Comparison of ENCODE assay signal across 1 cellular context in genomic region chr1:19045898-19046889, GRCh38.
TF ChIP-seq lines count a peak whose summit lies in the region.

No MANE protein-coding gene starts in this region.

TF ChIP-seq in HepG2, 621 proteins besides CTCF, POLR2A, EP300 and RAD21 (continued from another document and continues in another):
- TF ChIP-seq PBX3 (CRISPR knock-in tag; IDR thresholded peaks at IDR 0.05; ENCODE audit: borderline replicate concordance) (no peak), ZNF30 (CRISPR knock-in tag; IDR thresholded peaks at IDR 0.05) (no peak), SKIL (CRISPR knock-in tag; IDR thresholded peaks at IDR 0.05; ENCODE audit: borderline replicate concordance) (peak; percentile 32; the same call in 1 of the 2 replicates), ELF4 (CRISPR knock-in tag; IDR thresholded peaks at IDR 0.05; ENCODE audit: borderline replicate concordance) (no peak; the same call in 1 of the 2 replicates), FOXA3 (CRISPR knock-in tag; IDR thresholded peaks at IDR 0.05) (peak; percentile 56), ZNF10 (CRISPR knock-in tag; IDR thresholded peaks at IDR 0.05; ENCODE audit: borderline replicate concordance, low read depth) (no peak), PHF8 (CRISPR knock-in tag; IDR thresholded peaks at IDR 0.05) (no peak), ZBED4 (CRISPR knock-in tag; IDR thresholded peaks at IDR 0.05; ENCODE audit: borderline replicate concordance) (no peak), ARNT2 (CRISPR knock-in tag; IDR thresholded peaks at IDR 0.05; ENCODE audit: low read depth) (no peak), PHF21A (CRISPR knock-in tag; IDR thresholded peaks at IDR 0.05) (peak; percentile 84), HDAC1 (CRISPR knock-in tag; IDR thresholded peaks at IDR 0.05) (peak; percentile 44; the same call in 1 of the 2 replicates), ZNF740 (CRISPR knock-in tag; IDR thresholded peaks at IDR 0.05) (no peak), ZFP36 (IDR thresholded peaks at IDR 0.05; ENCODE audit: borderline replicate concordance, low read depth, low read length, partially characterized antibody) (no peak), POGZ (CRISPR knock-in tag; IDR thresholded peaks at IDR 0.05) (peak; percentile 48; the same call in 1 of the 2 replicates), HNF1A (IDR thresholded peaks at IDR 0.05; ENCODE audit: low read depth) (no peak), HNF1A (CRISPR knock-in tag; IDR thresholded peaks at IDR 0.05; ENCODE audit: borderline replicate concordance) (peak; percentile 48; the same call in 1 of the 2 replicates), AFF4 (CRISPR knock-in tag; IDR thresholded peaks at IDR 0.05) (no peak), NR2F6 (IDR thresholded peaks at IDR 0.05) (peak; percentile 82), NR2F6 (CRISPR knock-in tag; IDR thresholded peaks at IDR 0.05) (peak; percentile 87), HMG20A (CRISPR knock-in tag; IDR thresholded peaks at IDR 0.05; ENCODE audit: borderline replicate concordance) (peak; percentile 69; the same call in 1 of the 2 replicates), ZNF850 (CRISPR knock-in tag; conservative IDR thresholded peaks at IDR 0.05) (no peak), ZNF350 (CRISPR knock-in tag; IDR thresholded peaks at IDR 0.05; ENCODE audit: borderline replicate concordance, low read depth) (peak; percentile 61; the same call in 1 of the 2 replicates), NR2F1 (CRISPR knock-in tag; IDR thresholded peaks at IDR 0.05) (peak in 1 of 2 experiments; percentile 39; a peak in 1 of 4 replicates), RARG (CRISPR knock-in tag; IDR thresholded peaks at IDR 0.05; ENCODE audit: low read depth) (no peak), MYC (CRISPR knock-in tag; IDR thresholded peaks at IDR 0.05; ENCODE audit: borderline replicate concordance) (0 out of 2 replicates have a peak, but pooled peaks have one; percentile 3), ZNF343 (CRISPR knock-in tag; IDR thresholded peaks at IDR 0.05) (0 out of 2 replicates have a peak, but pooled peaks have one; percentile 48), MIER3 (CRISPR knock-in tag; IDR thresholded peaks at IDR 0.05; ENCODE audit: borderline replicate concordance) (peak; percentile 44; the same call in 1 of the 2 replicates), GTF3A (CRISPR knock-in tag; conservative IDR thresholded peaks at IDR 0.05) (no peak), HNRNPL (IDR thresholded peaks at IDR 0.05; ENCODE audit: low read depth, low read length) (peak; percentile 89), CCDC6 (CRISPR knock-in tag; IDR thresholded peaks at IDR 0.05) (0 out of 2 replicates have a peak, but pooled peaks have one; percentile 41), SRF (IDR thresholded peaks at IDR 0.05; ENCODE audit: low read depth, low read length) (no peak), ARID3A (IDR thresholded peaks at IDR 0.05; ENCODE audit: low read depth, low read length) (no peak), ZBTB2 (CRISPR knock-in tag; IDR thresholded peaks at IDR 0.05; ENCODE audit: low read depth) (no peak), TARDBP (CRISPR knock-in tag; IDR thresholded peaks at IDR 0.05) (peak; percentile 32; the same call in 1 of the 2 replicates), ZNF713 (CRISPR knock-in tag; IDR thresholded peaks at IDR 0.05) (no peak), MEF2D (CRISPR knock-in tag; IDR thresholded peaks at IDR 0.05) (0 out of 2 replicates have a peak, but pooled peaks have one; percentile 12), ETV5 (CRISPR knock-in tag; IDR thresholded peaks at IDR 0.05; ENCODE audit: borderline replicate concordance) (peak; percentile 72), MED8 (CRISPR knock-in tag; IDR thresholded peaks at IDR 0.05; ENCODE audit: insufficient replicate concordance) (peak; percentile 12), ARNT (IDR thresholded peaks at IDR 0.05) (no peak), RELA (CRISPR knock-in tag; IDR thresholded peaks at IDR 0.05) (peak; percentile 92; the same call in 1 of the 2 replicates), REXO4 (CRISPR knock-in tag; IDR thresholded peaks at IDR 0.05; ENCODE audit: borderline replicate concordance) (no peak), NCOA1 (CRISPR knock-in tag; IDR thresholded peaks at IDR 0.05) (0 out of 2 replicates have a peak, but pooled peaks have one; percentile 48), LBX2 (CRISPR knock-in tag; IDR thresholded peaks at IDR 0.05; ENCODE audit: borderline replicate concordance) (no peak), KDM2A (CRISPR knock-in tag; IDR thresholded peaks at IDR 0.05; ENCODE audit: borderline replicate concordance, low read depth) (peak; percentile 38; the same call in 1 of the 2 replicates), ZNF143 (CRISPR knock-in tag; IDR thresholded peaks at IDR 0.05) (no peak)
